ENCODE assay signal across 8 cellular contexts in genomic region chr10:97736403-97736901, GRCh38. TPM values are rescaled to one million over a fixed set of nuclear protein-coding genes. Genes with fewer than 3 reads are reported as not detected.
A peak's percentile ranks its signal among the peaks of the same experiment; 100 is the strongest.
DNase-seq lines count a peak whose midpoint lies in the region; ATAC-seq, FAIRE-seq and TF ChIP-seq lines count a peak whose summit lies in the region.

No MANE protein-coding gene starts in this region.

- ATAC-seq in A549 (peak; percentile 46 to 55), GM21381 (IDR thresholded peaks at IDR 0.05; ENCODE audit: unreplicated experiment) (peak; percentile 3)
- ATAC-seq in natural killer cell treated with Interleukin-12 subunit alpha and Interleukin-12 subunit beta and Interleukin-15 and Interleukin-18, amount 100 ng/mL, for 72 hours = peak in 1 of 2 donors; percentile 20

- POLR2A ChIA-PET in A549 (lab: Yijun Ruan, JAX) = interaction anchor here (0.6 to 3.4 kb wide), 17 partner anchors 11 to 238 kb away, joined by 3 to 32 read pairs (median 5); partner anchors contain the start of genes AVPI1, MARVELD1 and UBTD1

- CTCF ChIA-PET in A549 (lab: Yijun Ruan, JAX) (interaction anchor here (1.0 to 36.9 kb wide), 7 partner anchors 11 to 153 kb away, joined by 4 to 1127 read pairs (median 10); partner anchors contain the start of genes AVPI1, HOGA1 and MARVELD1), mammary epithelial cell (lab: Charles Lee; ENCODE audit: low non-redundant PET) (interaction anchor here (0.6 kb wide), 3 partner anchors 36 to 1872 kb away, joined by 3 to 9 read pairs (median 3); partner anchors contain the start of gene AVPI1)

- H3K9ac ChIP-seq in mammary epithelial cell (ENCODE audit: insufficient read depth, low read length) = no peak overlapping the region

- H4K20me1 ChIP-seq in mammary epithelial cell (ENCODE audit: insufficient read depth, low read length) = no peaks in the 10 kb centered on the region

- H3K9me3 Mint-ChIP-seq in natural killer cell treated with Interleukin-12 subunit alpha and Interleukin-12 subunit beta and Interleukin-15 and Interleukin-18, amount 100 ng/mL, for 72 hours = peaks cover 4% of the 10 kb centered on the region

- peaks cover 9% of the 10 kb centered on the region for H3K36me3 ChIP-seq in mammary epithelial cell (ENCODE audit: insufficient read depth, low read length)

- TF ChIP-seq EP300 in A549 (IDR thresholded peaks at IDR 0.05) = no peak

- peak overlapping the region; percentile 91 to 96 for H3K27ac Mint-ChIP-seq in natural killer cell treated with Interleukin-12 subunit alpha and Interleukin-12 subunit beta and Interleukin-15 and Interleukin-18, amount 100 ng/mL, for 72 hours

- H3K36me3 Mint-ChIP-seq in natural killer cell treated with Interleukin-12 subunit alpha and Interleukin-12 subunit beta and Interleukin-15 and Interleukin-18, amount 100 ng/mL, for 72 hours = peaks cover 22% of the 10 kb centered on the region

- dilution Hi-C loops in mammary epithelial cell (cut with HindIII; ENCODE audit: low sequenced_read_pairs) = no loop called here

- H3K4me3 Mint-ChIP-seq in natural killer cell treated with Interleukin-12 subunit alpha and Interleukin-12 subunit beta and Interleukin-15 and Interleukin-18, amount 100 ng/mL, for 72 hours = peak overlapping the region; percentile 98

- H3K27me3 ChIP-seq in mammary epithelial cell (ENCODE audit: insufficient read depth, low read length) = no peaks in the 10 kb centered on the region

- peak overlapping the region; percentile 86 to 98 for H3K27ac ChIP-seq in A549
- no peak overlapping the region for H3K27ac ChIP-seq in mammary epithelial cell (ENCODE audit: insufficient read depth, low read depth, low read length)

- FAIRE-seq in A549 (lab: Jason Lieb, UNC) = no peak

- no peak for TF ChIP-seq POLR2A in A549 (IDR thresholded peaks at IDR 0.05; ENCODE audit: low read length)

- 66% methylated on average over 13 of the region's 13 CpGs for WGBS in A549 (ENCODE audit: missing lambda C conversion rate)
- 82% methylated on average over 8 of the region's 13 CpGs for WGBS in mammary epithelial cell (ENCODE audit: low coverage, missing lambda C conversion rate)

- TSS peak; percentile 95 for BruUV-seq in mammary epithelial cell (replicated peaks; lab: Mats Ljungman, UMichigan)

- intact Hi-C loops in mammary epithelial cell (cut with micrococcal nuclease) = no loop called here

- H2AFZ ChIP-seq in mammary epithelial cell (ENCODE audit: low read depth, low read length) = peak overlapping the region; percentile 89

- DNase-seq in A549 (ENCODE audit: low read depth in 1 of 2, low spot score in 1 of 2) = no peak
- DNase-seq in HT1080 (ENCODE audit: low read depth) = peak; percentile 23
- DNase-seq in mammary epithelial cell = no peak
- DNase-seq in natural killer cell treated with Interleukin-12 subunit alpha and Interleukin-12 subunit beta and Interleukin-15 and Interleukin-18, amount 100 ng/mL, for 72 hours (ENCODE audit: low spot score) = no peak
- no peak for DNase-seq in islet precursor cell
- DNase-seq in H4 (ENCODE audit: low spot score) = no peak
- no peak for DNase-seq in iPS-NIHi7 (ENCODE audit: extremely low spot score)

- no peak for TF ChIP-seq RAD21 in A549 (conservative IDR thresholded peaks at IDR 0.05 in 1 of 2, IDR thresholded peaks at IDR 0.05 in 1 of 2)

- in situ Hi-C loops in mammary epithelial cell (cut with MboI; ENCODE audit: low sequenced_read_pairs in 2 of 2) = no loop called here

- peaks cover 0 to 2% of the 10 kb centered on the region in 2 donors for H3K27me3 Mint-ChIP-seq in natural killer cell treated with Interleukin-12 subunit alpha and Interleukin-12 subunit beta and Interleukin-15 and Interleukin-18, amount 100 ng/mL, for 72 hours

- TF ChIP-seq CTCF in A549 (IDR thresholded peaks at IDR 0.05) (no peak), mammary epithelial cell (conservative IDR thresholded peaks at IDR 0.05 in 1 of 2, IDR thresholded peaks at IDR 0.05 in 1 of 2; ENCODE audit: extremely low read depth in 1 of 2, insufficient read depth in 1 of 2, low read depth in 1 of 2, low read length in 2 of 2) (no peak)

- peaks cover 9% of the 10 kb centered on the region; the same call in 2 of the 3 replicates for H3K4me1 ChIP-seq in A549
- peaks cover 17% of the 10 kb centered on the region for H3K4me1 ChIP-seq in mammary epithelial cell (ENCODE audit: insufficient read depth, low read length)

- H3K9me3 ChIP-seq in A549 (no peaks in the 10 kb centered on the region), mammary epithelial cell (replicated peaks; ENCODE audit: insufficient read depth, low read length) (no peaks in the 10 kb centered on the region)

- H3K79me2 ChIP-seq in mammary epithelial cell (ENCODE audit: insufficient read depth, low read length) = peaks cover 41% of the 10 kb centered on the region

- H3K4me3 ChIP-seq in A549 (no peak overlapping the region; the same call in 2 of the 3 replicates), mammary epithelial cell (replicated peaks in 1 of 3; ENCODE audit: insufficient read depth in 1 of 3, low read depth in 2 of 3, low read length in 3 of 3) (peak overlapping the region in 1 of 3 experiments; percentile 36)

- H3K4me2 ChIP-seq in A549 (peak overlapping the region; percentile 58), mammary epithelial cell (ENCODE audit: insufficient read depth, low read depth, low read length) (peak overlapping the region; percentile 82)

- peaks cover 42 to 46% of the 10 kb centered on the region in 2 donors for H3K4me1 Mint-ChIP-seq in natural killer cell treated with Interleukin-12 subunit alpha and Interleukin-12 subunit beta and Interleukin-15 and Interleukin-18, amount 100 ng/mL, for 72 hours (ENCODE audit: low read depth in 2 of 2)

TF ChIP-seq in A549, 52 proteins besides CTCF, POLR2A, EP300 and RAD21 (continues in another document):
- peak; percentile 86 for TF ChIP-seq ZNF302 (CRISPR knock-in tag; IDR thresholded peaks at IDR 0.05)
- TF ChIP-seq TFCP2L1 (CRISPR knock-in tag; IDR thresholded peaks at IDR 0.05) = peak; percentile 92

RNA-seq across cellular contexts. Expression of gene ZFYVE27, which starts 0.5 kb away (rescaled TPM):
- polyA plus RNA-seq in A549 (2011; rRNA removed) (17.1 and 20.2 TPM in 2 replicates), A549 (2017; fragmentation: RNase III; extraction: RNeasy Plus Mini Kit Qiagen cat#74134 plus additional on column Dnase treatment) (17.1 to 20.1 TPM (median 19.6 TPM) in 3 replicates), mammary epithelial cell (14.3 TPM)
- 18.3 and 21.1 TPM in 2 replicates for polyA plus RNA-seq in A549 (2012; cell fraction: cytosol; rRNA removed)
- polyA plus RNA-seq in A549 (2012; cell fraction: nucleus; rRNA removed) = 60.5 and 76.0 TPM in 2 replicates
- polyA minus RNA-seq in A549 (2011; rRNA and poly(A)+ RNA removed) = 19.6 and 21.2 TPM in 2 replicates
- 19.4 and 20.9 TPM in 2 replicates for total RNA-seq in HT1080 (2014; rRNA removed; shearing (Covaris generic))
- polyA plus RNA-seq in HT1080 (2015; cell fraction: cytosol; rRNA removed) = 13.7 and 14.0 TPM in 2 replicates
- polyA plus RNA-seq in HT1080 (2015; cell fraction: nucleus; rRNA removed) = 44.9 and 49.2 TPM in 2 replicates
- 10 to 100 TPM; 26.8 to 33.5 TPM for total RNA-seq in mammary epithelial cell
- polyA minus RNA-seq in mammary epithelial cell = 9.4 TPM
- 10 to 100 TPM; 34.9 to 59.6 TPM for total RNA-seq in natural killer cell treated with Interleukin-12 subunit alpha and Interleukin-12 subunit beta and Interleukin-15 and Interleukin-18, amount 100 ng/mL, for 72 hours
- total RNA-seq in H4 (2014; rRNA removed; shearing (Covaris generic)) = 10.2 and 13.1 TPM in 2 replicates

RNA-seq across cellular contexts. Expression of gene MARVELD1, which starts 22.9 kb away (rescaled TPM):
- polyA plus RNA-seq in A549 (2011; rRNA removed) = 29.1 and 30.9 TPM in 2 replicates
- 24.7 and 37.8 TPM in 2 replicates for polyA plus RNA-seq in A549 (2012; cell fraction: cytosol; rRNA removed)
- 32.9 and 38.3 TPM in 2 replicates for polyA plus RNA-seq in A549 (2012; cell fraction: nucleus; rRNA removed)
- 27.4 to 31.7 TPM (median 31.3 TPM) in 3 replicates for polyA plus RNA-seq in A549 (2017; fragmentation: RNase III; extraction: RNeasy Plus Mini Kit Qiagen cat#74134 plus additional on column Dnase treatment)
- 18.4 and 18.9 TPM in 2 replicates for polyA minus RNA-seq in A549 (2011; rRNA and poly(A)+ RNA removed)
- 40.5 and 48.1 TPM in 2 replicates for total RNA-seq in HT1080 (2014; rRNA removed; shearing (Covaris generic))
- polyA plus RNA-seq in HT1080 (2015; cell fraction: cytosol; rRNA removed) = 63.4 and 64.3 TPM in 2 replicates
- polyA plus RNA-seq in HT1080 (2015; cell fraction: nucleus; rRNA removed) = 45.5 and 52.2 TPM in 2 replicates
- total RNA-seq in mammary epithelial cell = 10 to 100 TPM; 39.8 to 72.5 TPM
- polyA plus RNA-seq in mammary epithelial cell = 84.8 TPM
- 74.7 TPM for polyA minus RNA-seq in mammary epithelial cell
- under 1 TPM in 1 of 2 donors, not detected in 1; 0.75 TPM for total RNA-seq in natural killer cell treated with Interleukin-12 subunit alpha and Interleukin-12 subunit beta and Interleukin-15 and Interleukin-18, amount 100 ng/mL, for 72 hours
- total RNA-seq in H4 (2014; rRNA removed; shearing (Covaris generic)) = 33.4 and 46.1 TPM in 2 replicates

RNA-seq across cellular contexts. Expression of gene SFRP5, which starts 35.3 kb away (rescaled TPM):
- polyA plus RNA-seq in A549 (2011; rRNA removed) (0.50 and 0.79 TPM in 2 replicates), A549 (2017; fragmentation: RNase III; extraction: RNeasy Plus Mini Kit Qiagen cat#74134 plus additional on column Dnase treatment) (0.83 to 1.3 TPM (median 1.2 TPM) in 3 replicates), mammary epithelial cell (not detected)
- 1.0 and 1.3 TPM in 2 replicates for polyA plus RNA-seq in A549 (2012; cell fraction: cytosol; rRNA removed)
- polyA plus RNA-seq in A549 (2012; cell fraction: nucleus; rRNA removed) = 1.2 TPM in 2 replicates
- 0.29 and 0.37 TPM in 2 replicates for polyA minus RNA-seq in A549 (2011; rRNA and poly(A)+ RNA removed)
- total RNA-seq in HT1080 (2014; rRNA removed; shearing (Covaris generic)) = not detected in 2 replicates
- not detected in 2 replicates for polyA plus RNA-seq in HT1080 (2015; cell fraction: cytosol; rRNA removed)
- not detected in 2 replicates for polyA plus RNA-seq in HT1080 (2015; cell fraction: nucleus; rRNA removed)
- total RNA-seq in mammary epithelial cell = not detected
- 0.31 TPM for polyA minus RNA-seq in mammary epithelial cell
- not detected for total RNA-seq in natural killer cell treated with Interleukin-12 subunit alpha and Interleukin-12 subunit beta and Interleukin-15 and Interleukin-18, amount 100 ng/mL, for 72 hours
- total RNA-seq in H4 (2014; rRNA removed; shearing (Covaris generic)) = not detected in 2 replicates

RNA-seq across cellular contexts. Expression of gene AVPI1, which starts 49.4 kb away (rescaled TPM):
- polyA plus RNA-seq in A549 (2011; rRNA removed) (48.7 and 64.1 TPM in 2 replicates), A549 (2017; fragmentation: RNase III; extraction: RNeasy Plus Mini Kit Qiagen cat#74134 plus additional on column Dnase treatment) (58.4 to 72.3 TPM (median 70.3 TPM) in 3 replicates), mammary epithelial cell (22.9 TPM)
- polyA plus RNA-seq in A549 (2012; cell fraction: cytosol; rRNA removed) = 66.1 and 88.3 TPM in 2 replicates
- 77.6 and 78.7 TPM in 2 replicates for polyA plus RNA-seq in A549 (2012; cell fraction: nucleus; rRNA removed)
- polyA minus RNA-seq in A549 (2011; rRNA and poly(A)+ RNA removed) = 41.9 and 47.2 TPM in 2 replicates
- 27.4 and 34.9 TPM in 2 replicates for total RNA-seq in HT1080 (2014; rRNA removed; shearing (Covaris generic))
- 14.5 and 16.8 TPM in 2 replicates for polyA plus RNA-seq in HT1080 (2015; cell fraction: cytosol; rRNA removed)
- 8.9 and 12.3 TPM in 2 replicates for polyA plus RNA-seq in HT1080 (2015; cell fraction: nucleus; rRNA removed)
- total RNA-seq in mammary epithelial cell = 10 to 100 TPM; 31.4 to 33.8 TPM
- 14.2 TPM for polyA minus RNA-seq in mammary epithelial cell
- total RNA-seq in natural killer cell treated with Interleukin-12 subunit alpha and Interleukin-12 subunit beta and Interleukin-15 and Interleukin-18, amount 100 ng/mL, for 72 hours = under 1 TPM; 0.45 to 0.89 TPM
- total RNA-seq in H4 (2014; rRNA removed; shearing (Covaris generic)) = 26.8 and 32.1 TPM in 2 replicates

Comparison
In these comparisons a context has a peak if more than half of its experiments do, and no peak if none do; other contexts are left out.
1. RNA of gene MARVELD1, which starts 22.9 kb away (total RNA-seq): 39.8 to 72.5 TPM in mammary epithelial cell, 40.5 to 48.1 TPM in HT1080 and 33.4 to 46.1 TPM in H4; 0.75 TPM in natural killer cell treated with Interleukin-12 subunit alpha and Interleukin-12 subunit beta and Interleukin-15 and Interleukin-18, amount 100 ng/mL, for 72 hours; every median in the first group is over 10 times any median in the second.